Comparison of ENCODE assay signal across 9 cellular contexts in genomic region chr3:184805351-184806038, GRCh38. TPM values are rescaled to one million over a fixed set of nuclear protein-coding genes. Genes with fewer than 3 reads are reported as not detected.
DNase-seq lines count a peak whose midpoint lies in the region; TF ChIP-seq lines count a peak whose summit lies in the region.
"Had no signal": no experiment of that assay in that cellular context is flagged by ENCODE, and none has a peak within 500 bp of the region (broad histone marks: within the 10 kb centered on the region; RNA-seq: fewer than 3 reads in every experiment).

No MANE protein-coding gene starts in this region.

- H2AFZ ChIP-seq in Karpas-422 (ENCODE audit: low read length): no peak overlapping the region

- H3K27ac ChIP-seq in Karpas-422 (ENCODE audit: low read length): no peak overlapping the region

- no peaks in the 10 kb centered on the region for H3K36me3 ChIP-seq in Karpas-422 (ENCODE audit: insufficient read depth, low read length)

- peaks cover 20% of the 10 kb centered on the region for H3K4me1 ChIP-seq in Karpas-422 (ENCODE audit: low read length)

- 66 to 74% methylated on average over 3 of the region's 3 CpGs for WGBS in lower leg skin, 2 donors

- TF ChIP-seq CTCF in fibroblast of villous mesenchyme (IDR thresholded peaks at IDR 0.05; ENCODE audit: insufficient read depth, low read depth, low read length) (no peak), lower leg skin (IDR thresholded peaks at IDR 0.05) (no peak), GM13977 (IDR thresholded peaks at IDR 0.05; ENCODE audit: extremely low read depth, insufficient read depth, missing control alignments) (no peak), osteocyte (IDR thresholded peaks at IDR 0.05) (no peak)

- no peak overlapping the region for H3K9ac ChIP-seq in Karpas-422 (ENCODE audit: low read length)

- DNase-seq in AML-193 (lab: John Stamatoyannopoulos, UW): peak; percentile 96 to 98
- DNase-seq in Karpas-422: no peak
- peak; percentile 90 to 97 for DNase-seq in NOMO-1 (lab: John Stamatoyannopoulos, UW; ENCODE audit: unreplicated experiment in 2 of 2)
- DNase-seq in fibroblast of villous mesenchyme (ENCODE audit: low read depth): peak; percentile 42
- no peak for DNase-seq in lower leg skin (ENCODE audit: low spot score in 2 of 2)
- DNase-seq in GM13977 (ENCODE audit: low spot score): no peak
- DNase-seq in osteocyte (ENCODE audit: extremely low spot score, unreplicated experiment): no peak
- no peak for DNase-seq in NCI-H526 treated with DMSO at 0.1 percent for 48 hours (lab: John Stamatoyannopoulos, UW)
- DNase-seq: effector memory CD8-positive, alpha-beta T cell had no signal

- in situ Hi-C loops in GM13977 (cut with MboI; ENCODE audit: low pct_unique_long_range_greater_than_20kb, low sequenced_read_pairs, unreplicated experiment): no loop called here

- H3K27me3 Mint-ChIP-seq in osteocyte (ENCODE audit: unreplicated experiment): peaks cover 47% of the 10 kb centered on the region

- peak overlapping the region; percentile 2 for H3K4me2 ChIP-seq in Karpas-422 (ENCODE audit: low read depth, low read length, poor library complexity, severe bottlenecking)

- no peaks in the 10 kb centered on the region for H3K79me2 ChIP-seq in Karpas-422 (ENCODE audit: low read length)

- H3K27me3 ChIP-seq in Karpas-422 (ENCODE audit: low read length): no peaks in the 10 kb centered on the region

- intact Hi-C loops in lower leg skin (cut with DNase I; ENCODE audit: low total_unique reads): loop anchor here (5.0 kb wide), 1 partner anchor 1108 kb away; the partner anchor contains the start of gene YEATS2

- H3K4me3 ChIP-seq in Karpas-422 (ENCODE audit: low read length): no peak overlapping the region
- H3K4me3 ChIP-seq in fibroblast of villous mesenchyme (ENCODE audit: low read depth, low read length): no peak overlapping the region
- no peak overlapping the region for H3K4me3 ChIP-seq in lower leg skin (ENCODE audit: low read depth, poor library complexity, severe bottlenecking)

- H3K9me2 ChIP-seq in Karpas-422 (replicated peaks; ENCODE audit: insufficient read depth, low read length): no peaks in the 10 kb centered on the region

- H3K36me3 Mint-ChIP-seq in osteocyte (ENCODE audit: unreplicated experiment): no peaks in the 10 kb centered on the region

- H3K9me3 ChIP-seq in Karpas-422 (ENCODE audit: low read length): no peaks in the 10 kb centered on the region

- H3K4me3 Mint-ChIP-seq in osteocyte (ENCODE audit: unreplicated experiment): no peak overlapping the region
- H3K4me3 Mint-ChIP-seq: effector memory CD8-positive, alpha-beta T cell had no signal

- TF ChIP-seq POLR2A in lower leg skin (IDR thresholded peaks at IDR 0.05): no peak

- no peaks in the 10 kb centered on the region for H3K9me3 Mint-ChIP-seq in osteocyte (ENCODE audit: unreplicated experiment)
- H3K9me3 Mint-ChIP-seq: effector memory CD8-positive, alpha-beta T cell had no signal

- H4K20me1 ChIP-seq in Karpas-422 (ENCODE audit: insufficient read depth, low read depth, low read length): no peaks in the 10 kb centered on the region

- H3K4me1 Mint-ChIP-seq in osteocyte (ENCODE audit: unreplicated experiment): peaks cover 5% of the 10 kb centered on the region

- H3K27ac Mint-ChIP-seq in osteocyte (ENCODE audit: unreplicated experiment): no peak overlapping the region
- H3K27ac Mint-ChIP-seq: effector memory CD8-positive, alpha-beta T cell had no signal

RNA-seq across cellular contexts. Expression of gene VPS8, which starts 6.5 kb away (rescaled TPM):
- 77.5 and 168 TPM in 2 replicates for total RNA-seq in Karpas-422 (2014; rRNA removed; shearing (Covaris generic); ENCODE audit: low replicate concordance)
- total RNA-seq in fibroblast of villous mesenchyme: 86.7 and 92.8 TPM in 2 replicates
- total RNA-seq in lower leg skin: 10 to 100 TPM; 31.4 to 67.7 (median 55.1) TPM
- 53.5 and 58.2 TPM in 2 replicates for total RNA-seq in osteocyte

Comparison
In these comparisons a context has a peak if more than half of its experiments do, and no peak if none do; other contexts are left out.
1. DNase-seq: peak in AML-193 (2 of 2), NOMO-1 (2 of 2) and fibroblast of villous mesenchyme (single experiment); none in Karpas-422 (single experiment), lower leg skin (0 of 2), GM13977 (single experiment), osteocyte (single experiment) and NCI-H526 treated with DMSO at 0.1 percent for 48 hours (single experiment).